In genomic region chr3:30625541-30626438, GRCh38 we compare ENCODE assay signal across 10 cellular contexts. TPM values are rescaled to one million over a fixed set of nuclear protein-coding genes. Genes with fewer than 3 reads are reported as not detected.
A peak's percentile ranks its signal among the peaks of the same experiment; 100 is the strongest.
DNase-seq lines count a peak whose midpoint lies in the region; ATAC-seq, FAIRE-seq and TF ChIP-seq lines count a peak whose summit lies in the region.
"Had no signal": no experiment of that assay in that cellular context is flagged by ENCODE, and none has a peak within 500 bp of the region (broad histone marks: within the 10 kb centered on the region; RNA-seq: fewer than 3 reads in every experiment).

No MANE protein-coding gene starts in this region.

- peak in 1 of 5 donors; percentile 30 for DNase-seq in CD4-positive, alpha-beta memory T cell
- DNase-seq in SW480 (ENCODE audit: low spot score) (peak; percentile 33), esophagus squamous epithelium (lab: John Stamatoyannopoulos, UW) (no peak), pancreas (no peak), NCI-H82 (lab: John Stamatoyannopoulos, UW) (no peak), RPMI8226 (no peak)
- DNase-seq: head of caudate nucleus had no signal

- H3K9me3 Mint-ChIP-seq in CD4-positive, alpha-beta memory T cell, result no peaks in the 10 kb centered on the region

- POLR2A ChIA-PET in CD4-positive, alpha-beta memory T cell (lab: Charles Lee; ENCODE audit: partially characterized antibody), result interaction anchor here (1.0 to 4.0 kb wide), 7 partner anchors 10 to 308 kb away, joined by 4 to 36 read pairs (median 5); partner anchors contain the start of gene TGFBR2

- TF ChIP-seq POLR2A in esophagus squamous epithelium (IDR thresholded peaks at IDR 0.05), result no peak

- CTCF ChIA-PET in CD4-positive, alpha-beta memory T cell (lab: Charles Lee; ENCODE audit: partially characterized antibody), result interaction anchor here (0.8 to 1.9 kb wide), 5 partner anchors 12 to 67 kb away, joined by 3 to 9 read pairs (median 4); no protein-coding TSS in a partner anchor

- intact Hi-C loops in CD4-positive, alpha-beta memory T cell (cut with micrococcal nuclease), result no loop called here
- intact Hi-C loops in esophagus squamous epithelium (cut with DNase I), result no loop called here
- intact Hi-C loops in pancreas (cut with DNase I), result no loop called here

- H3K4me3 Mint-ChIP-seq in CD4-positive, alpha-beta memory T cell, result peak overlapping the region in 7 of 8 donors; percentile 23 to 58 (median 40)

- no peak for FAIRE-seq in pancreas (lab: Jason Lieb, UNC)
- FAIRE-seq: GM12878 had no signal

- no peaks in the 10 kb centered on the region for H3K9me3 ChIP-seq in CD4-positive, alpha-beta memory T cell (ENCODE audit: control insufficient read depth in 1 of 2, low read length in 2 of 2)
- H3K9me3 ChIP-seq in esophagus squamous epithelium (no peaks in the 10 kb centered on the region), pancreas (no peaks in the 10 kb centered on the region)

- H3K36me3 Mint-ChIP-seq in CD4-positive, alpha-beta memory T cell, result peaks cover 46 to 49% of the 10 kb centered on the region in 2 donors

- H3K27me3 Mint-ChIP-seq in CD4-positive, alpha-beta memory T cell, result no peaks in the 10 kb centered on the region

- TF ChIP-seq CTCF in esophagus squamous epithelium (IDR thresholded peaks at IDR 0.05), result no peak
- TF ChIP-seq CTCF in pancreas (IDR thresholded peaks at IDR 0.05), result no peak

- H3K4me1 Mint-ChIP-seq in CD4-positive, alpha-beta memory T cell, result peaks cover 70 to 98% (median 83%) of the 10 kb centered on the region in 4 donors

- H3K27ac ChIP-seq in CD4-positive, alpha-beta memory T cell (ENCODE audit: low read depth, low read length), result peak overlapping the region; percentile 53
- H3K27ac ChIP-seq in esophagus squamous epithelium (peak overlapping the region; percentile 48 to 80 (median 70)), pancreas (peak overlapping the region in 1 of 4 donors; percentile 20)

- no peak overlapping the region for H3K4me3 ChIP-seq in CD4-positive, alpha-beta memory T cell (ENCODE audit: low read length in 2 of 2)
- H3K4me3 ChIP-seq in esophagus squamous epithelium (peak overlapping the region in 1 of 4 donors; percentile 7), pancreas (no peak overlapping the region)
- H3K4me3 ChIP-seq: GM12878 had no signal

- H3K27me3 ChIP-seq in CD4-positive, alpha-beta memory T cell (ENCODE audit: insufficient read depth, low read length), result no peaks in the 10 kb centered on the region
- H3K27me3 ChIP-seq in esophagus squamous epithelium (no peaks in the 10 kb centered on the region), pancreas (no peaks in the 10 kb centered on the region)

- 39 to 51% methylated on average over 3 to 4 of the region's 4 CpGs for WGBS in esophagus squamous epithelium, 2 donors
- 64 to 77% methylated on average over 4 of the region's 4 CpGs for WGBS in pancreas, 2 donors

- H3K27ac Mint-ChIP-seq in CD4-positive, alpha-beta memory T cell, result peak overlapping the region; percentile 89 to 96 (median 91)

- H3K4me1 ChIP-seq in CD4-positive, alpha-beta memory T cell (ENCODE audit: insufficient read depth, low read length), result peaks cover 100% of the 10 kb centered on the region
- H3K4me1 ChIP-seq in esophagus squamous epithelium, result peaks cover 18 to 100% (median 78%) of the 10 kb centered on the region in 3 donors
- peaks cover 5 to 23% (median 13%) of the 10 kb centered on the region in 3 donors for H3K4me1 ChIP-seq in pancreas

- ATAC-seq in pancreas (peak in 3 of 4 donors; percentile 18 to 35 (median 27)), GM21717 (IDR thresholded peaks at IDR 0.05; ENCODE audit: unreplicated experiment) (no peak), HG03565 (IDR thresholded peaks at IDR 0.05; ENCODE audit: unreplicated experiment) (no peak)
- ATAC-seq: GM12878 had no signal

- H3K36me3 ChIP-seq in CD4-positive, alpha-beta memory T cell (ENCODE audit: insufficient read depth, low read length), result no peaks in the 10 kb centered on the region
- peaks cover 0 to 8% (median 0%) of the 10 kb centered on the region in 3 donors for H3K36me3 ChIP-seq in esophagus squamous epithelium
- H3K36me3 ChIP-seq in pancreas, result no peaks in the 10 kb centered on the region

RNA-seq across cellular contexts. Expression of gene TGFBR2, which starts 19.4 kb away (rescaled TPM):
- total RNA-seq in CD4-positive, alpha-beta memory T cell, result 100 to 1,000 TPM; 110 TPM
- 100 to 1,000 TPM in 1 of 2 donors, 10 to 100 TPM in 1; 58.7 to 110 TPM for polyA plus RNA-seq in CD4-positive, alpha-beta memory T cell
- total RNA-seq in esophagus squamous epithelium, result 100 to 1,000 TPM in 1 of 4 donors, 10 to 100 TPM in 3; 10.1 to 114 (median 48.7) TPM
- total RNA-seq in pancreas, result 10 to 100 TPM; 27.6 to 60.8 (median 36.8) TPM
- 10 to 100 TPM in 1 of 2 donors, 1 to 10 TPM in 1; 9.0 to 28.6 TPM for polyA plus RNA-seq in pancreas

Comparison
In these comparisons a context has a peak if more than half of its experiments do, and no peak if none do; other contexts are left out.
1. ATAC-seq: peak in pancreas (3 of 4); none in GM21717 (single experiment) and HG03565 (single experiment).